Comparison of ENCODE assay signal across 8 cellular contexts in the genomic region with DNA sequence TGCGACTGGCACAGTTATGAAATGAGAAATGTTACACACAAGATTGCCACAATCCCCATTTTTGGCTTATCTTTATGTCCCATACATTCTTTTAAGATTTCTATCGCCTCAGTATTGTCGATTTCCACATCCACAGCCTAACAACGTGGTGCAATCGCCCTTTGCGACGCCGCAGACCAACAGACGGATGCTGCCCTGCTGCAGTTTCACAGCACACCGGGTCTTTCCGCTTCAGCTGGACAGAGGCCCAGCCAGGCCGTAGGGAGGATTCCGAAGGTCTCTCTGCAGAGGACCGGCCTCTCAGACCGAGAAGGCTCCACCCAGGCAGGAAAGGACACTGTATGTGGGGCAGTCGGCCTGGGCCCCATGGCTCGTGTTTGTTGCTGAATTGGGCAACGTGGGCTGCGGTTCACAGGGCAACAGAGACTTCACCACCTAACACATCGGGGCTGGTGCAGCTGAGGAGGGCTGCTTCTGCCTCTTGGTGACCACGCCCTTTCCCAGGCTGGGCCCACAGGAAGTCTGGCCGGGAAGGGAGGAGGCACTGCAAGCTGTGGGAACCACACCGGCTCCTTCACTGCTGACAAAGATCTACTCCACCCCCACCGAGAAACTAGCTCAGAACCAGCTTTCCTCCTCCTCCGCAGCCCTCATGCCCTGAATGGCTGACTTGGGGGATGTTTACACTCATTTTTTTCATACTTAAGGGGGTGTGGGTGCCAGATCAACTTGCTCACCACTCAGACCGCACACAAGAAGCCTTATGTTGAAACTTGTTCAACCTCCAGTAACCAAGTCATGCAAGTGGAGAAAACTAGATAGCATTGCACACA. TPM values are rescaled to one million over a fixed set of nuclear protein-coding genes. Genes with fewer than 3 reads are reported as not detected.
DNase-seq lines count a peak whose midpoint lies in the region; ATAC-seq, FAIRE-seq and TF ChIP-seq lines count a peak whose summit lies in the region.

No MANE protein-coding gene starts in this region.

- H3K36me3 ChIP-seq in left lung: no peaks in the 10 kb centered on the region

- H3K4me3 ChIP-seq in coronary artery (peak overlapping the region; percentile 67), left lung (peak overlapping the region; percentile 16 to 37)

- intact Hi-C loops in left lung (cut with DNase I): no loop called here

- ATAC-seq in HG02623 (IDR thresholded peaks at IDR 0.05; ENCODE audit: unreplicated experiment) (peak; percentile 80), left lung (peak; percentile 98)

- H3K27ac ChIP-seq in coronary artery (peak overlapping the region; percentile 72 to 93), left lung (peak overlapping the region; percentile 88 to 97)

- TF ChIP-seq POLR2A in GM12892 (IDR thresholded peaks at IDR 0.05; ENCODE audit: low read depth, low read length): peak; percentile 60; the same call in 1 of the 2 replicates

- DNase-seq in GM12892 (ENCODE audit: insufficient read length) (peak; percentile 66), NCI-H146 treated with DMSO at 0.1 percent for 48 hours (lab: John Stamatoyannopoulos, UW; ENCODE audit: unreplicated experiment) (peak; percentile 82), coronary artery (ENCODE audit: low spot score) (peak; percentile 97), left lung (peak; percentile 96), NCI-H1930 (lab: John Stamatoyannopoulos, UW) (no peak)
- peak; percentile 67 to 79 for DNase-seq in activated CD4-positive, alpha-beta T cell treated with anti-CD3 and anti-CD28 coated beads for 4 hours
- DNase-seq in stimulated activated CD4-positive, alpha-beta T cell treated with anti-CD3 and anti-CD28 coated beads, Interleukin-2, amount 100 ng/mL, for 24 hours: peak; percentile 83 to 85

- no peaks in the 10 kb centered on the region for H3K9me3 ChIP-seq in left lung

- FAIRE-seq in GM12892 (lab: Jason Lieb, UNC): peak; percentile 89

- TF ChIP-seq CTCF in coronary artery (IDR thresholded peaks at IDR 0.05) (no peak), left lung (IDR thresholded peaks at IDR 0.05) (no peak)

- no peaks in the 10 kb centered on the region for H3K27me3 ChIP-seq in left lung

- peaks cover 6 to 70% of the 10 kb centered on the region in 2 donors for H3K4me1 ChIP-seq in left lung

RNA-seq across cellular contexts. Expression of gene MDM1, which starts 32.9 kb away (rescaled TPM):
- polyA plus RNA-seq in GM12892 (2012; ENCODE audit: missing spikeins): 18.3 TPM
- total RNA-seq in left lung: 10 to 100 TPM in 1 of 2 donors, 1 to 10 TPM in 1; 9.3 to 14.6 TPM

Comparison
In these comparisons a context has a peak if more than half of its experiments do, and no peak if none do; other contexts are left out.
1. DNase-seq: peak in GM12892 (single experiment), NCI-H146 treated with DMSO at 0.1 percent for 48 hours (single experiment), activated CD4-positive, alpha-beta T cell treated with anti-CD3 and anti-CD28 coated beads for 4 hours (2 of 2), coronary artery (single experiment), left lung (2 of 2) and stimulated activated CD4-positive, alpha-beta T cell treated with anti-CD3 and anti-CD28 coated beads, Interleukin-2, amount 100 ng/mL, for 24 hours (2 of 2); none in NCI-H1930 (0 of 2).